8 cellular contexts compared by ENCODE assay signal in the genomic region with DNA sequence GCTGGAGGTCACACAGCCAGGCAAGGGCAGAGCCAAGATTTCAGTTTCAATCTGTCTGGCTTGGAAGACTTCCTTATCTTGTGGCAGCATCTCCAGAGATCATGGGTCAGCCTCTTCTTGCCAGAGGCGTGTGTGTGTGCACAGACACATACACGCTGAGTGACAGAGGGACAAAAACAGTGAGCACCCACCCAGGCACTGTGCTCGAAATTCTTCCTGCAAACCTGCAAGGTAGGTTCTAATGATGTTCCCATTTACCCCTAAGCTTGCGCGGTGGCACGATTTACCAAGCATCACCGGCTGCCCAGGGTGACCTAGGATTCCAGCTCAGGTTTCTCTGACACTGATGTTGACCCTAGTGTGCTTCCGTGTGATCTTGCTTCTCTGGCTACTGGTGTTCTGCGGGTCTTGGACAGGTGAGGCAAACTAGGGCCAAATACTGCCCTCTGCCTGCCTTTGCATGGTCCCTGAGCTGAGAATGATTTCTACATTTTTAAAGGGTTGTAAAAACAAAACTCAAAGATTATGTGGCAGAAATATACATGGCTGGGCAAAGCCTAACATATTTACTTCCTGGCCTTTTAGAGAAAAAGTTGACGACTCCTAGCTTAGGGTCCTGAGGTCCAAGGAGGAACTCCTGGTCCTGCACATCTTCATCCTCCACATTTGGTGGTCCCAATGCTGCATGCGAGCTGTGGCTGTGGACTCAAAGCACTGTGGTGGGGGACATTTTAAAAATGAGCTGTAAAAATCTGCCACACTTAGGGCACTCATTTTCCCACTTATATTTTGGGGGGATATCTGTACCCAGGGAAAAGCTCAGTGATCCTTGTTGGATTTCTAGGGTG.
A peak's percentile ranks its signal among the peaks of the same experiment; 100 is the strongest.
DNase-seq lines count a peak whose midpoint lies in the region; ATAC-seq and TF ChIP-seq lines count a peak whose summit lies in the region.

No MANE protein-coding gene starts in this region.

- H3K9ac ChIP-seq in MM.1S (ENCODE audit: low read length), result peak overlapping the region; percentile 88; the same call in 1 of the 2 replicates

- DNase-seq in DMS153 treated with DMSO at 0.1 percent for 48 hours (lab: John Stamatoyannopoulos, UW; ENCODE audit: unreplicated experiment) (peak; percentile 36), MM.1S (no peak), T47D (ENCODE audit: low read depth in 1 of 2, low spot score in 1 of 2) (peak; percentile 43 to 46), T-helper 9 cell (no peak)

- ATAC-seq in HG02973 (IDR thresholded peaks at IDR 0.05; ENCODE audit: unreplicated experiment), result no peak
- no peak for ATAC-seq in HG02759 (IDR thresholded peaks at IDR 0.05; ENCODE audit: unreplicated experiment)
- ATAC-seq in GM21447 (IDR thresholded peaks at IDR 0.05; ENCODE audit: unreplicated experiment), result no peak

- H3K9me3 ChIP-seq in MM.1S (replicated peaks; ENCODE audit: insufficient read depth, low read length), result no peaks in the 10 kb centered on the region
- H3K9me3 ChIP-seq in mononuclear cell (ENCODE audit: low read depth, low read length), result no peaks in the 10 kb centered on the region

- H3K27me3 ChIP-seq in MM.1S (replicated peaks; ENCODE audit: insufficient read depth, low read length), result no peaks in the 10 kb centered on the region
- no peaks in the 10 kb centered on the region for H3K27me3 ChIP-seq in mononuclear cell (ENCODE audit: insufficient read depth, low read length)

- H3K4me2 ChIP-seq in MM.1S (ENCODE audit: low read depth, low read length), result peak overlapping the region; percentile 70

- H3F3A ChIP-seq in MM.1S (ENCODE audit: insufficient read depth, low read length), result no peaks in the 10 kb centered on the region

- H3K4me3 ChIP-seq in MM.1S (ENCODE audit: low read length), result peak overlapping the region; percentile 70
- peak overlapping the region; percentile 56 for H3K4me3 ChIP-seq in mononuclear cell (ENCODE audit: low read length)

- H3K27ac ChIP-seq in MM.1S (ENCODE audit: low read length), result peak overlapping the region; percentile 87; the same call in 1 of the 2 replicates

- H3K4me1 ChIP-seq in MM.1S (ENCODE audit: low read length), result peaks cover 11% of the 10 kb centered on the region
- peaks cover 54% of the 10 kb centered on the region for H3K4me1 ChIP-seq in mononuclear cell (ENCODE audit: insufficient read depth, low read length)

- no peaks in the 10 kb centered on the region for H4K20me1 ChIP-seq in MM.1S (ENCODE audit: insufficient read depth, low read length)

- H2AFZ ChIP-seq in MM.1S (ENCODE audit: low read length), result peak overlapping the region; percentile 66

- in situ Hi-C loops in T47D (cut with HindIII; ENCODE audit: low pct_unique_long_range_greater_than_20kb, low sequenced_read_pairs), result no loop called here

- peak; percentile 15; the same call in 1 of the 2 replicates for TF ChIP-seq CTCF in MM.1S (IDR thresholded peaks at IDR 0.05; ENCODE audit: low read length)

- no peaks in the 10 kb centered on the region for H3K36me3 ChIP-seq in MM.1S (replicated peaks; ENCODE audit: insufficient read depth, low read length)

- H3K9me2 ChIP-seq in MM.1S (replicated peaks; ENCODE audit: insufficient read depth, low read length), result no peaks in the 10 kb centered on the region

- H3K79me2 ChIP-seq in MM.1S (ENCODE audit: low read length), result no peaks in the 10 kb centered on the region

Comparison
In these comparisons a context has a peak if more than half of its experiments do, and no peak if none do; other contexts are left out.
1. DNase-seq: peak in DMS153 treated with DMSO at 0.1 percent for 48 hours (single experiment) and T47D (2 of 2); none in MM.1S (single experiment) and T-helper 9 cell (single experiment).